In the genomic region with DNA sequence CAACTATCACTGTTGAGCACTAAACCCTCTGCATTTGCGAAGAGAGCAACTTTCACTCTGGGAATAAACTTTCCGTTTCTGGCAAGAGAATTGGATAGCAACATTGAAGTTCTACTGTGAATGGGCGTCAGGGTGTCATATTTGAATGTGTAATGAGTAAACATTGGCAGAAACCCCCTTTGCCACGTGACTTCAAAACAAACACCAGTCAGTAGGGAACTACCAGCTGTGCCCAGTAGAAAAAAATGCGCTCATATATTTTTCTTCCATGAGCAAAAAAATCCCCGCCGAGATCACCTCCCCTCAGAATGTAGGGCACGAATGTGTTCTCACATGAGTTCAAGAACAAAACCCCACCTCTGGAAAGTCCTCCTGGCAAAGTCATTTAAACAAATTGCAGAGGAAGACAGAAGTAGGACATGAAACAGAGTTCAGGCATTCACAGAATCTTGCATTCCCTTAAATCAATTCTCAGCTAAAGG, we compare ENCODE assay signal across 8 cellular contexts.
DNase-seq lines count a peak whose midpoint lies in the region; ATAC-seq and TF ChIP-seq lines count a peak whose summit lies in the region.

No MANE protein-coding gene starts in this region.

- no peak overlapping the region for H3K27ac ChIP-seq in left ventricle myocardium inferior (replicated peaks)
- H3K27ac ChIP-seq in psoas muscle: no peak overlapping the region

- peak overlapping the region; percentile 6 for H3K27ac Mint-ChIP-seq in nephron progenitor cell

- no peaks in the 10 kb centered on the region for H3K9me3 Mint-ChIP-seq in nephron progenitor cell

- H3K4me3 ChIP-seq in left ventricle myocardium inferior: no peak overlapping the region
- H3K4me3 ChIP-seq in psoas muscle: no peak overlapping the region

- TF ChIP-seq CTCF in nephron progenitor cell (IDR thresholded peaks at IDR 0.05): no peak
- no peak for TF ChIP-seq CTCF in left ventricle myocardium inferior (IDR thresholded peaks at IDR 0.05; ENCODE audit: borderline replicate concordance)
- TF ChIP-seq CTCF in psoas muscle (IDR thresholded peaks at IDR 0.05): no peak

- H3K36me3 ChIP-seq in left ventricle myocardium inferior (no peaks in the 10 kb centered on the region), psoas muscle (ENCODE audit: insufficient read depth in 1 of 2, low read depth in 1 of 2) (no peaks in the 10 kb centered on the region)

- H3K4me1 Mint-ChIP-seq in nephron progenitor cell: peaks cover 13% of the 10 kb centered on the region

- H3K4me3 Mint-ChIP-seq in nephron progenitor cell: no peak overlapping the region

- H3K4me1 ChIP-seq in left ventricle myocardium inferior (peaks cover 30% of the 10 kb centered on the region), psoas muscle (no peaks in the 10 kb centered on the region)

- H3K27me3 ChIP-seq in left ventricle myocardium inferior (ENCODE audit: low read depth): no peaks in the 10 kb centered on the region
- no peaks in the 10 kb centered on the region for H3K27me3 ChIP-seq in psoas muscle (ENCODE audit: insufficient read depth in 3 of 3, low read length in 2 of 3)

- H3K27me3 Mint-ChIP-seq in nephron progenitor cell (ENCODE audit: low read depth, poor library complexity): peaks cover 4% of the 10 kb centered on the region

- H3K9me3 ChIP-seq in left ventricle myocardium inferior (replicated peaks) (peaks cover 4% of the 10 kb centered on the region), psoas muscle (no peaks in the 10 kb centered on the region)

- intact Hi-C loops in left ventricle myocardium inferior (cut with micrococcal nuclease) (no loop called here), psoas muscle (cut with DNase I) (no loop called here)

- 37 to 49% (median 39%) methylated on average over 8 of the region's 8 CpGs for WGBS in psoas muscle, 3 donors

- ATAC-seq in GM18502 (IDR thresholded peaks at IDR 0.05; ENCODE audit: poor library complexity, unreplicated experiment) (peak; percentile 73), psoas muscle (no peak)

- H3K36me3 Mint-ChIP-seq in nephron progenitor cell (ENCODE audit: low read depth): no peaks in the 10 kb centered on the region

- DNase-seq in H4 (ENCODE audit: low spot score): peak; percentile 47
- peak; percentile 65 to 90 for DNase-seq in NCI-H2081 (lab: John Stamatoyannopoulos, UW)
- DNase-seq in astrocyte of the hippocampus (ENCODE audit: low read depth, low spot score): peak; percentile 51
- DNase-seq in nephron progenitor cell: no peak
- DNase-seq in left ventricle myocardium inferior: no peak
- no peak for DNase-seq in cerebellar cortex (ENCODE audit: low spot score)
- no peak for DNase-seq in psoas muscle

Comparison
In these comparisons a context has a peak if more than half of its experiments do, and no peak if none do; other contexts are left out.
1. DNase-seq: peak in H4 (single experiment), NCI-H2081 (2 of 2) and astrocyte of the hippocampus (single experiment); none in nephron progenitor cell (single experiment), left ventricle myocardium inferior (single experiment), cerebellar cortex (single experiment) and psoas muscle (0 of 2).